23 cellular contexts compared by ENCODE assay signal in the genomic region with DNA sequence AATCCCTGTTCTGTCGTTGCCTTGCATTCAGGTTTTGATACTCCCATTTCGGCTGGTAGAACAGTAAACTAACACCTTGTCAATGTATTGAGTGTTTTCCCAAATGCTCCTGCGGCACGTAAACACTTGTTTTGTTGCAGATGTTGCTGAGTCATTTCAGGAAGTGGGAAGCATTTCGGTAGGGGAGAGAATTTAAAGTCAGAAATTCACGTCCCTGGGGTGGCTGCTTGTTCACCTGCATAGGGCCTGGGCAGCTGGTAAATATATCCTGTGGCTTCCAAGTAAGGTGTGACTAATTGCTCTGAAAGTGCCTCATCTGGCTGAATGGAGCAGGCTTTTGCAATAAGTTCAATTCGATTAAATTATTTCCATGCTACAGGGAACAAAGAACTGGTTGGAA. TPM values are rescaled to one million over a fixed set of nuclear protein-coding genes. Genes with fewer than 3 reads are reported as not detected.
DNase-seq lines count a peak whose midpoint lies in the region; ATAC-seq and TF ChIP-seq lines count a peak whose summit lies in the region.
"Had no signal": no experiment of that assay in that cellular context is flagged by ENCODE, and none has a peak within 500 bp of the region (broad histone marks: within the 10 kb centered on the region; RNA-seq: fewer than 3 reads in every experiment).

No MANE protein-coding gene starts in this region.

- H3K27ac Mint-ChIP-seq in WTC11: peak overlapping the region; percentile 73; the same call in 1 of the 2 replicates
- H3K27ac Mint-ChIP-seq: B cell; stimulated activated naive CD8-positive, alpha-beta T cell treated with anti-CD3 and anti-CD28 coated beads, Interleukin-15, amount 100 ng/mL, for 72 hours; type B pancreatic cell had no signal

- peaks cover 21% of the 10 kb centered on the region; the same call in 1 of the 2 replicates for H3K9me3 Mint-ChIP-seq in WTC11
- H3K9me3 Mint-ChIP-seq: type B pancreatic cell had no signal

- H3K4me3 Mint-ChIP-seq in WTC11: no peak overlapping the region
- H3K4me3 Mint-ChIP-seq: B cell; stimulated activated naive CD8-positive, alpha-beta T cell treated with anti-CD3 and anti-CD28 coated beads, Interleukin-15, amount 100 ng/mL, for 72 hours; type B pancreatic cell had no signal

- POLR2A ChIA-PET in WTC11 (lab: Charles Lee): no interaction called here

- intact Hi-C loops in gastrocnemius medialis (cut with DNase I; ENCODE audit: low total_unique reads): no loop called here

- H3K36me3 ChIP-seq in gastrocnemius medialis: no peaks in the 10 kb centered on the region
- H3K36me3 ChIP-seq in suprapubic skin: no peaks in the 10 kb centered on the region

- H3K4me1 Mint-ChIP-seq in WTC11: peaks cover 43% of the 10 kb centered on the region

- H3K4me3 ChIP-seq in gastrocnemius medialis (no peak overlapping the region), suprapubic skin (no peak overlapping the region)
- H3K4me3 ChIP-seq: K562, mucosa of descending colon, smooth muscle cell had no signal

- 54% methylated on average over 7 of the region's 7 CpGs for WGBS in suprapubic skin

- CTCF ChIA-PET in WTC11 (lab: Charles Lee): no interaction called here

- no peak overlapping the region for H3K27ac ChIP-seq in gastrocnemius medialis
- H3K27ac ChIP-seq in suprapubic skin: no peak overlapping the region

- no peak for TF ChIP-seq POLR2A in gastrocnemius medialis (IDR thresholded peaks at IDR 0.05)
- TF ChIP-seq POLR2A in suprapubic skin (IDR thresholded peaks at IDR 0.05): no peak

- H3K27me3 Mint-ChIP-seq in WTC11 (ENCODE audit: low read depth): peaks cover 47% of the 10 kb centered on the region

- no peak for ATAC-seq in WTC11
- no peak for ATAC-seq in gastrocnemius medialis
- ATAC-seq: K562; left ventricle myocardium superior; mucosa of descending colon; stimulated activated naive CD8-positive, alpha-beta T cell treated with anti-CD3 and anti-CD28 coated beads, Interleukin-15, amount 100 ng/mL, for 72 hours had no signal

- DNase-seq in NCI-H2029 (lab: John Stamatoyannopoulos, UW) (peak; percentile 15), NCI-H2029 treated with DMSO at 0.1 percent for 48 hours (lab: John Stamatoyannopoulos, UW) (no peak), NCI-H345 treated with DMSO at 0.1 percent for 48 hours (lab: John Stamatoyannopoulos, UW; ENCODE audit: unreplicated experiment) (peak; percentile 84), WTC11 (ENCODE audit: low spot score) (no peak), GM13976 (ENCODE audit: low spot score) (no peak), EL (no peak), gastrocnemius medialis (no peak), suprapubic skin (ENCODE audit: low spot score in 2 of 2) (no peak)
- DNase-seq: activated CD4-positive, alpha-beta T cell treated with anti-CD3 and anti-CD28 coated beads, Interleukin-2, amount 50 U/mL, for 1 hour; anterior cingulate cortex; cerebellar nuclear complex; effector CD4-positive, alpha-beta T cell; left ventricle myocardium superior; mucosa of descending colon; stimulated activated CD4-positive, alpha-beta T cell treated with anti-CD3 and anti-CD28 coated beads, Interleukin-4, amount 100 ng/mL, for 1 hour; stimulated activated naive CD8-positive, alpha-beta T cell treated with anti-CD3 and anti-CD28 coated beads, Interleukin-15, amount 100 ng/mL, for 72 hours; T-helper 1 cell had no signal

- H3K9me3 ChIP-seq in gastrocnemius medialis (no peaks in the 10 kb centered on the region), suprapubic skin (no peaks in the 10 kb centered on the region)
- H3K9me3 ChIP-seq: mucosa of descending colon had no signal

- no peak for TF ChIP-seq CTCF in WTC11 (IDR thresholded peaks at IDR 0.05)
- TF ChIP-seq CTCF in GM13976 (IDR thresholded peaks at IDR 0.05; ENCODE audit: borderline replicate concordance, control extremely low read depth, extremely low read depth, insufficient read depth, missing control alignments): no peak
- TF ChIP-seq CTCF in gastrocnemius medialis (IDR thresholded peaks at IDR 0.05 in 4 of 5, conservative IDR thresholded peaks at IDR 0.05 in 1 of 5): no peak
- no peak for TF ChIP-seq CTCF in suprapubic skin (IDR thresholded peaks at IDR 0.05)

- no peak for TF ChIP-seq EP300 in suprapubic skin (IDR thresholded peaks at IDR 0.05)

- H3K4me1 ChIP-seq in gastrocnemius medialis (peaks cover 0 to 8% of the 10 kb centered on the region in 2 donors), suprapubic skin (peaks cover 13% of the 10 kb centered on the region)

- peaks cover 15% of the 10 kb centered on the region for H3K36me3 Mint-ChIP-seq in WTC11
- H3K36me3 Mint-ChIP-seq: type B pancreatic cell had no signal

- in situ Hi-C loops in GM13976 (cut with MboI; ENCODE audit: low sequenced_read_pairs, unreplicated experiment): no loop called here
- in situ Hi-C loops in gastrocnemius medialis (cut with MboI; ENCODE audit: low sequenced_read_pairs in 4 of 4): no loop called here

- H3K27me3 ChIP-seq in gastrocnemius medialis: peaks cover 17 to 26% (median 25%) of the 10 kb centered on the region in 3 donors
- peaks cover 26% of the 10 kb centered on the region for H3K27me3 ChIP-seq in suprapubic skin

TF ChIP-seq in WTC11, 78 proteins besides CTCF, POLR2A, EP300 and RAD21:
- TF ChIP-seq ETV6 (CRISPR knock-in tag; IDR thresholded peaks at IDR 0.05) (no peak), NFE2L1 (CRISPR knock-in tag; IDR thresholded peaks at IDR 0.05) (0 out of 2 replicates have a peak, but pooled peaks have one; percentile 50)
TF ChIP-seq in WTC11: peak in this region for 1.

RNA-seq across cellular contexts. Expression of a gene that starts 5.1 kb away (rescaled TPM):
- 0.07 to 0.11 TPM (median 0.07 TPM) in 3 replicates for total RNA-seq in WTC11 (2021)
- total RNA-seq in gastrocnemius medialis: not detected
- under 1 TPM in 2 of 4 donors, not detected in 2; 0.08 to 0.16 TPM for total RNA-seq in suprapubic skin
- total RNA-seq: A172, B cell, K562, left ventricle myocardium superior, pulmonary artery endothelial cell, smooth muscle cell had no signal

Comparison
In these comparisons a context has a peak if more than half of its experiments do, and no peak if none do; other contexts are left out.
1. DNase-seq: peak in NCI-H2029 (single experiment) and NCI-H345 treated with DMSO at 0.1 percent for 48 hours (single experiment); none in NCI-H2029 treated with DMSO at 0.1 percent for 48 hours (single experiment), WTC11 (single experiment), GM13976 (single experiment), EL (single experiment), gastrocnemius medialis (0 of 2) and suprapubic skin (0 of 2).